7 cellular contexts compared by ENCODE assay signal in the genomic region with DNA sequence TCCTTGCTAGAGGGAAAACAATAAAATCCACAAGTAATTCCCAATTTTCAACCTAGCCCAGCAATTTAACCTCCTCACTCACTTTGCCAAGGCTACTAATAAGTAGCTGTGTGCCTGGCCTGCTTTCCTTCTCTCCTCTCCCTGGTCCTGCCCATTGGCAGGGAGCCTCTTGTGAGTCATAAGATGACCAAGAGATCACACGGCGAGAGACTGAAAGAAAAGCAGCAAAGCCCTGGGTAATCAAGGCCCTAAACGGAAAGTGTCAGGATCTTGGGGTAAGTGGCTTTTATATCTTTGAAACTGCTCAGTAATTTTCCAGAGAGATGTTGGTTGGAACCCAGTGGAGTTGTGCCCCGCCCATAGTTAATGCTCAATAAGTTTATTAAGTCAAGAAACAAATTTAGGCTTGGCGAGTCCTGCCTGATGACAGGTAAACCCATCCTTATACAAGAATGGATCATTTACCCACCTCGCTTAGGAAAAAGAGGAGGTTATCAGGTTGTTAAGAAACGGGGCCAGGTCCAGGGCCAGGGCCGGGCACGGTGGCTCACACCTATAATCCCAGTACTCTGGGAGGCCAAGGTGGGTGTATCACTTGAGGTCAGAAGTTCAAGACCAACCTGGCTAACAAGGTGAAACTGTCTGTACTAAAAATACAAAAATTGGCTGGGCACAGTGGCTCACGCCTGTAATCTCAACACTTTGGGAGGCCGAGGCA. TPM values are rescaled to one million over a fixed set of nuclear protein-coding genes. Genes with fewer than 3 reads are reported as not detected.
DNase-seq lines count a peak whose midpoint lies in the region; TF ChIP-seq lines count a peak whose summit lies in the region.

No MANE protein-coding gene starts in this region.

- no peaks in the 10 kb centered on the region for H3K4me1 ChIP-seq in uterus

- DNase-seq in MG63, result peak; percentile 93
- DNase-seq in medulla oblongata (ENCODE audit: extremely low spot score), result peak; percentile 87
- peak; percentile 87 to 95 for DNase-seq in uterus
- DNase-seq in SKM-1 treated with dmso at 0.1 percent for 144 hours (lab: John Stamatoyannopoulos, UW; ENCODE audit: unreplicated experiment), result no peak
- DNase-seq in stimulated activated CD4-positive, alpha-beta T cell treated with anti-CD3 and anti-CD28 coated beads, Interleukin-2, amount 100 ng/mL, for 24 hours, result no peak
- no peak for DNase-seq in NCI-H1048 (lab: John Stamatoyannopoulos, UW)

- peak overlapping the region; percentile 90 to 97 for H3K27ac ChIP-seq in uterus

- H3K4me1 Mint-ChIP-seq in dendritic cell treated with granulocyte-macrophage colony-stimulating factor and Interleukin-4, amounts not matched to agents 40 ng/mL and 50 ng/mL, for 4 days (ENCODE audit: low read depth), result peaks cover 5% of the 10 kb centered on the region

- intact Hi-C loops in dendritic cell treated with granulocyte-macrophage colony-stimulating factor and Interleukin-4, amounts not matched to agents 40 ng/mL and 50 ng/mL, for 4 days (cut with micrococcal nuclease), result no loop called here
- intact Hi-C loops in uterus (cut with DNase I; ENCODE audit: low total_unique reads), result no loop called here

- peak overlapping the region; percentile 9; the same call in 1 of the 2 replicates for H3K4me3 ChIP-seq in MG63
- H3K4me3 ChIP-seq in uterus, result no peak overlapping the region

- no peaks in the 10 kb centered on the region for H3K9me3 Mint-ChIP-seq in dendritic cell treated with granulocyte-macrophage colony-stimulating factor and Interleukin-4, amounts not matched to agents 40 ng/mL and 50 ng/mL, for 4 days

- no peaks in the 10 kb centered on the region for H3K36me3 Mint-ChIP-seq in dendritic cell treated with granulocyte-macrophage colony-stimulating factor and Interleukin-4, amounts not matched to agents 40 ng/mL and 50 ng/mL, for 4 days (ENCODE audit: low read depth)

- TF ChIP-seq POLR2A in uterus (IDR thresholded peaks at IDR 0.05), result peak; percentile 25 to 71

- peak overlapping the region; percentile 9 for H3K27ac Mint-ChIP-seq in dendritic cell treated with granulocyte-macrophage colony-stimulating factor and Interleukin-4, amounts not matched to agents 40 ng/mL and 50 ng/mL, for 4 days

- H3K36me3 ChIP-seq in MG63, result no peaks in the 10 kb centered on the region
- H3K36me3 ChIP-seq in uterus, result no peaks in the 10 kb centered on the region

- H3K27me3 ChIP-seq in MG63 (no peaks in the 10 kb centered on the region), uterus (no peaks in the 10 kb centered on the region)

- H3K27me3 Mint-ChIP-seq in dendritic cell treated with granulocyte-macrophage colony-stimulating factor and Interleukin-4, amounts not matched to agents 40 ng/mL and 50 ng/mL, for 4 days, result no peaks in the 10 kb centered on the region

- H3K4me3 Mint-ChIP-seq in dendritic cell treated with granulocyte-macrophage colony-stimulating factor and Interleukin-4, amounts not matched to agents 40 ng/mL and 50 ng/mL, for 4 days, result no peak overlapping the region

- TF ChIP-seq CTCF in uterus (IDR thresholded peaks at IDR 0.05), result no peak

- no peaks in the 10 kb centered on the region for H3K9me3 ChIP-seq in MG63
- no peaks in the 10 kb centered on the region for H3K9me3 ChIP-seq in uterus

RNA-seq across cellular contexts. Expression of gene ADAM17, which starts 10.0 kb away (rescaled TPM):
- total RNA-seq in MG63 (2014; rRNA removed; shearing (Covaris generic); ENCODE audit: low replicate concordance), result 9.0 and 9.9 TPM in 2 replicates
- 10 to 100 TPM in 3 of 4 donors, 1 to 10 TPM in 1; 7.7 to 47.0 (median 27.7) TPM for total RNA-seq in uterus

Comparison
In these comparisons a context has a peak if more than half of its experiments do, and no peak if none do; other contexts are left out.
1. DNase-seq: peak in MG63 (single experiment), medulla oblongata (single experiment) and uterus (2 of 2); none in SKM-1 treated with dmso at 0.1 percent for 144 hours (single experiment), stimulated activated CD4-positive, alpha-beta T cell treated with anti-CD3 and anti-CD28 coated beads, Interleukin-2, amount 100 ng/mL, for 24 hours (0 of 2) and NCI-H1048 (single experiment).